14 cellular contexts compared by ENCODE assay signal in genomic region chr3:29331830-29332637, GRCh38. TPM values are rescaled to one million over a fixed set of nuclear protein-coding genes. Genes with fewer than 3 reads are reported as not detected.
DNase-seq lines count a peak whose midpoint lies in the region; ATAC-seq, FAIRE-seq and TF ChIP-seq lines count a peak whose summit lies in the region.
"Had no signal": no experiment of that assay in that cellular context is flagged by ENCODE, and none has a peak within 500 bp of the region (broad histone marks: within the 10 kb centered on the region; RNA-seq: fewer than 3 reads in every experiment).

No MANE protein-coding gene starts in this region.

- peak; percentile 9 for FAIRE-seq in HTR-8/SVneo (lab: Jason Lieb, UNC)

- H3K4me3 ChIP-seq in esophagus muscularis mucosa (no peak overlapping the region), neural progenitor cell (no peak overlapping the region)

- H4K20me1 ChIP-seq in neural progenitor cell (ENCODE audit: low read depth): no peaks in the 10 kb centered on the region

- TF ChIP-seq EP300 in esophagus muscularis mucosa (IDR thresholded peaks at IDR 0.05): no peak

- in situ Hi-C loops in Caki2 (cut with HindIII; ENCODE audit: low pct_unique_long_range_greater_than_20kb, low sequenced_read_pairs): no loop called here

- no peaks in the 10 kb centered on the region for H3K79me2 ChIP-seq in neural progenitor cell (ENCODE audit: low read depth)

- TF ChIP-seq CTCF in esophagus muscularis mucosa (IDR thresholded peaks at IDR 0.05) (no peak), nephron progenitor cell (IDR thresholded peaks at IDR 0.05) (no peak), neural progenitor cell (IDR thresholded peaks at IDR 0.05) (no peak)

- no peaks in the 10 kb centered on the region for H3K9me3 ChIP-seq in esophagus muscularis mucosa
- H3K9me3 ChIP-seq in neural progenitor cell (ENCODE audit: low read depth): no peaks in the 10 kb centered on the region

- TF ChIP-seq POLR2A in esophagus muscularis mucosa (IDR thresholded peaks at IDR 0.05; ENCODE audit: low read depth): no peak

- H3K4me1 Mint-ChIP-seq in nephron progenitor cell (peaks cover 41% of the 10 kb centered on the region), neural progenitor cell (peaks cover 22% of the 10 kb centered on the region)

- H2AFZ ChIP-seq in neural progenitor cell (replicated peaks): no peak overlapping the region

- H3K4me3 Mint-ChIP-seq in nephron progenitor cell: no peak overlapping the region
- H3K4me3 Mint-ChIP-seq in neural progenitor cell: no peak overlapping the region
- H3K4me3 Mint-ChIP-seq: T-helper 1 cell treated with Interleukin-12 subunit alpha and Interleukin-12 subunit beta and Interleukin-4 antibody, amounts not matched to agents 30 μg/mL and 1 μg/mL, for 36 hours had no signal

- H3K27ac Mint-ChIP-seq in nephron progenitor cell (peak overlapping the region; percentile 76), neural progenitor cell (no peak overlapping the region)
- H3K27ac Mint-ChIP-seq: progenitor cell of endocrine pancreas; T-helper 1 cell treated with Interleukin-12 subunit alpha and Interleukin-12 subunit beta and Interleukin-4 antibody, amounts not matched to agents 30 μg/mL and 1 μg/mL, for 36 hours had no signal

- H3K36me3 Mint-ChIP-seq in nephron progenitor cell (ENCODE audit: low read depth): no peaks in the 10 kb centered on the region
- no peaks in the 10 kb centered on the region for H3K36me3 Mint-ChIP-seq in neural progenitor cell

- DNase-seq in Caki2 (ENCODE audit: low read depth) (peak; percentile 54), HTR-8/SVneo (ENCODE audit: insufficient read length, low spot score) (no peak), esophagus muscularis mucosa (ENCODE audit: extremely low spot score) (no peak), nephron progenitor cell (no peak), NCI-H2029 treated with DMSO at 0.1 percent for 48 hours (lab: John Stamatoyannopoulos, UW) (no peak), NCI-H446 (lab: John Stamatoyannopoulos, UW) (no peak), neural progenitor cell (ENCODE audit: low spot score) (no peak)
- DNase-seq: amniotic stem cell, DMS79 treated with DMSO at 0.1 percent for 48 hours, NCI-H69 had no signal

- intact Hi-C loops in esophagus muscularis mucosa (cut with DNase I): no loop called here

- H3K27me3 ChIP-seq in esophagus muscularis mucosa: no peaks in the 10 kb centered on the region
- H3K27me3 ChIP-seq in neural progenitor cell: no peaks in the 10 kb centered on the region

- WGBS in esophagus muscularis mucosa: 59% methylated on average over 4 of the region's 4 CpGs

- no peak overlapping the region for H3K9ac ChIP-seq in neural progenitor cell

- H3K27me3 Mint-ChIP-seq in nephron progenitor cell (ENCODE audit: low read depth, poor library complexity) (no peaks in the 10 kb centered on the region), neural progenitor cell (ENCODE audit: insufficient read depth, low read depth) (no peaks in the 10 kb centered on the region)

- no peaks in the 10 kb centered on the region for H3K36me3 ChIP-seq in esophagus muscularis mucosa
- H3K36me3 ChIP-seq in neural progenitor cell: no peaks in the 10 kb centered on the region

- H3K27ac ChIP-seq in esophagus muscularis mucosa (replicated peaks in 1 of 4): peak overlapping the region; percentile 49 to 72 (median 65)
- no peak overlapping the region for H3K27ac ChIP-seq in neural progenitor cell

- no peak overlapping the region for H3K4me2 ChIP-seq in neural progenitor cell

- H3K9me3 Mint-ChIP-seq in nephron progenitor cell (no peaks in the 10 kb centered on the region), neural progenitor cell (no peaks in the 10 kb centered on the region)
- H3K9me3 Mint-ChIP-seq: T-helper 1 cell treated with Interleukin-12 subunit alpha and Interleukin-12 subunit beta and Interleukin-4 antibody, amounts not matched to agents 30 μg/mL and 1 μg/mL, for 36 hours had no signal

- ATAC-seq in HG02678 (IDR thresholded peaks at IDR 0.05; ENCODE audit: unreplicated experiment): no peak
- ATAC-seq: esophagus mucosa had no signal

- H3F3A ChIP-seq in neural progenitor cell (ENCODE audit: low read depth): no peaks in the 10 kb centered on the region

- H3K4me1 ChIP-seq in esophagus muscularis mucosa (peaks cover 44 to 69% (median 68%) of the 10 kb centered on the region in 4 donors), neural progenitor cell (no peaks in the 10 kb centered on the region)

RNA-seq across cellular contexts. Expression of gene RBMS3, which starts 51.2 kb away (rescaled TPM):
- total RNA-seq in Caki2 (2014; rRNA removed; shearing (Covaris generic); ENCODE audit: low replicate concordance): 8.9 and 15.0 TPM in 2 replicates
- total RNA-seq in esophagus muscularis mucosa (10 to 100 TPM; 53.0 to 81.5 (median 61.2) TPM), neural progenitor cell (ENCODE audit: low replicate concordance) (0.47 and 0.65 TPM in 2 replicates)
